In the genomic region with DNA sequence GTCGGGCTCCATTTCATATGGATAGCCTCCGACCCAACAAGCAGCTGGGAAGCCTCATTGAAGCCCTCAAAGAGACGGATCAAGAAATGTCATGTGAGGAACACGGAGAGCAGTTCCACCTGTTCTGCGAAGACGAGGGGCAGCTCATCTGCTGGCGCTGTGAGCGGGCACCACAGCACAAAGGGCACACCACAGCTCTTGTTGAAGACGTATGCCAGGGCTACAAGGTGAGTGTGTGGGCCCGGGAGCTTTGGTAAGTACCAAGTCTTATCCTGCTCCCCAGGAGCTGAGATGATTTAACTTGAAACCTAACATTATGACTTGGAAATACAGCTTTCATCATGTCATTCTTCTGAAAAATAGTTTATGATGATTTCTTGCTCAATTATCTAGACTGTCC, we compare ENCODE assay signal across 13 cellular contexts. TPM values are rescaled to one million over a fixed set of nuclear protein-coding genes. Genes with fewer than 3 reads are reported as not detected.
A peak's percentile ranks its signal among the peaks of the same experiment; 100 is the strongest.
DNase-seq lines count a peak whose midpoint lies in the region; ATAC-seq and TF ChIP-seq lines count a peak whose summit lies in the region.
"Had no signal": no experiment of that assay in that cellular context is flagged by ENCODE, and none has a peak within 500 bp of the region (broad histone marks: within the 10 kb centered on the region; RNA-seq: fewer than 3 reads in every experiment).

No MANE protein-coding gene starts in this region.

- ATAC-seq in T-helper 17 cell = no peak
- ATAC-seq in thoracic aorta (ENCODE audit: insufficient number of reproducible peaks, low FRiP score, low read depth) = no peak
- no peak for ATAC-seq in HG03159 (IDR thresholded peaks at IDR 0.05; ENCODE audit: unreplicated experiment)
- no peak for ATAC-seq in HG02763 (IDR thresholded peaks at IDR 0.05; ENCODE audit: unreplicated experiment)

- peaks cover 36% of the 10 kb centered on the region for H3K36me3 Mint-ChIP-seq in activated naive CD4-positive, alpha-beta T cell treated with anti-CD3 and anti-CD28 coated beads, Interleukin-2, amount 50 U/mL, for 24 hours
- H3K36me3 Mint-ChIP-seq in T-helper 17 cell (ENCODE audit: low read depth) = peaks cover 19% of the 10 kb centered on the region

- H3K9me3 Mint-ChIP-seq in activated naive CD4-positive, alpha-beta T cell treated with anti-CD3 and anti-CD28 coated beads, Interleukin-2, amount 50 U/mL, for 24 hours = no peaks in the 10 kb centered on the region

- H3K4me1 Mint-ChIP-seq in activated naive CD4-positive, alpha-beta T cell treated with anti-CD3 and anti-CD28 coated beads, Interleukin-2, amount 50 U/mL, for 24 hours = peaks cover 91% of the 10 kb centered on the region
- peaks cover 66% of the 10 kb centered on the region for H3K4me1 Mint-ChIP-seq in T-helper 17 cell

- no peak overlapping the region for H3K27ac ChIP-seq in thoracic aorta
- H3K27ac ChIP-seq: esophagus squamous epithelium, transverse colon had no signal

- no peak for DNase-seq in activated naive CD4-positive, alpha-beta T cell treated with anti-CD3 and anti-CD28 coated beads, Interleukin-2, amount 50 U/mL, for 16 hours
- DNase-seq in T-helper 17 cell = no peak
- no peak for DNase-seq in epithelial cell of proximal tubule (ENCODE audit: low read depth)
- no peak for DNase-seq in thoracic aorta (ENCODE audit: low spot score)
- DNase-seq in NCI-H1436 (lab: John Stamatoyannopoulos, UW) = no peak
- DNase-seq: esophagus squamous epithelium, NCI-H1092 treated with DMSO at 0.1 percent for 48 hours, NCI-H345, OCI-M1, transverse colon had no signal

- H3K4me3 ChIP-seq in epithelial cell of proximal tubule (ENCODE audit: low read depth, low read length) (peak overlapping the region; percentile 87), thoracic aorta (peak overlapping the region; percentile 32)
- H3K4me3 ChIP-seq: transverse colon had no signal

- H3K27me3 ChIP-seq in thoracic aorta (replicated peaks; ENCODE audit: insufficient read depth) = no peaks in the 10 kb centered on the region
- H3K27me3 ChIP-seq: esophagus squamous epithelium, transverse colon had no signal

- H3K27me3 Mint-ChIP-seq in activated naive CD4-positive, alpha-beta T cell treated with anti-CD3 and anti-CD28 coated beads, Interleukin-2, amount 50 U/mL, for 24 hours = no peaks in the 10 kb centered on the region
- no peaks in the 10 kb centered on the region for H3K27me3 Mint-ChIP-seq in T-helper 17 cell

- peaks cover 60 to 70% of the 10 kb centered on the region in 2 donors for H3K4me1 ChIP-seq in thoracic aorta (ENCODE audit: control insufficient read depth in 1 of 2, low read depth in 2 of 2)

- TF ChIP-seq CTCF in epithelial cell of proximal tubule (conservative IDR thresholded peaks at IDR 0.05; ENCODE audit: low read depth, low read length) (no peak), thoracic aorta (IDR thresholded peaks at IDR 0.05) (no peak)

- no peak overlapping the region for H3K27ac Mint-ChIP-seq in activated naive CD4-positive, alpha-beta T cell treated with anti-CD3 and anti-CD28 coated beads, Interleukin-2, amount 50 U/mL, for 24 hours
- H3K27ac Mint-ChIP-seq in T-helper 17 cell = peak overlapping the region; percentile 86

- H3K9me3 ChIP-seq in T-helper 17 cell (ENCODE audit: control insufficient read depth, low read length, poor library complexity, severe bottlenecking) (no peaks in the 10 kb centered on the region), thoracic aorta (no peaks in the 10 kb centered on the region)
- H3K9me3 ChIP-seq: esophagus squamous epithelium, transverse colon had no signal

- peak overlapping the region; percentile 74 for H3K4me3 Mint-ChIP-seq in activated naive CD4-positive, alpha-beta T cell treated with anti-CD3 and anti-CD28 coated beads, Interleukin-2, amount 50 U/mL, for 24 hours
- H3K4me3 Mint-ChIP-seq in T-helper 17 cell = peak overlapping the region; percentile 70

- H3K36me3 ChIP-seq in thoracic aorta = peaks cover 18% of the 10 kb centered on the region

RNA-seq across cellular contexts. Expression of a gene that starts 4.1 kb away (rescaled TPM):
- 10 to 100 TPM; 17.5 to 19.9 TPM for total RNA-seq in T-helper 17 cell
- 3.0 and 4.2 TPM in 2 replicates for total RNA-seq in epithelial cell of proximal tubule
- total RNA-seq in thoracic aorta = 10 to 100 TPM; 19.5 to 25.1 TPM

RNA-seq across cellular contexts. Expression of a gene that starts 36.2 kb away (rescaled TPM):
- not detected for total RNA-seq in T-helper 17 cell
- total RNA-seq in epithelial cell of proximal tubule = not detected in 2 replicates
- total RNA-seq in thoracic aorta = not detected
- total RNA-seq: esophagus squamous epithelium, transverse colon had no signal
